ENCODE assay signal across 1 cellular context in the genomic region with DNA sequence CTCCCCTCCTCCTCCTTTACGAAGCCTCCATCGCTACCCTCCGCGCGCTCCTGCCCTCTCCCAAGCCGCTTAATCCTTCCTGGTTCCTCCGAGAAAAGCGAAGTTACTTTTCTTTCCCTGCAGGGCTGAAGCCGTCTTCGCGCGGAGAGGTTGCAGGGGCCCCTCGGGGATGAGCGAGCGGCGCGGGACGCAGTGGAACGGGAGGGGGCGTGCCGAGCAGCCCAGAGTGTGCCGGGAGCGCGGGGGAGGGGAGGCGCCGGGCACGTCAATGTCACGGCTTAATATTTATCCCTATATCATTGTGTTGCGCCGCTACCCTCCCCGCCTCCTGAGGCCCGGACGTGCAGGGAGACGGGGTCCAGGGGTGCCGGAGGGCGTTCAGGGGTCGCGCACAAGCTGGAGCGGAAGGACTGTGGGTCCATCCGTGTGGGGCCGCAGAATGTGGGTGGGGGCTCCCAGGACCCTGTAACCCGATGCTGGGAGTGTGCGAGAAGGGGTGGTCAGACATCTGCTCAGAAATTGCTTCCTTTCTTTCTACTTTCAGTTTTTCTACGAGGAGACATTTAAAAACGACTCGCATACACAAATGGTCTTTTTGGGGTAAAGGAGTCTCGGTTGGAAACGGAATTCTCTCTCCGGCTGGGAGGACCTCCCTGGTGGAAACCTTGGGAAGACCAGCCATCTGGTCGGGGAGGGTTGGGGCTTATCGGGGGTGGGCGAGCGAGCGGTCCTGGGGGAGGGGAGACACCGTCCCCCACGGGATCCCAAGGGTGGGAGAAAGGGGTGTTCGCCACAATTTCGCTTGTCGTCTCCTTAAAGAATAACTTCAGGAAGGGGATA.
TF ChIP-seq lines count a peak whose summit lies in the region.

No MANE protein-coding gene starts in this region.

TF ChIP-seq in HepG2, 621 proteins besides CTCF, POLR2A, EP300 and RAD21 (continued from another document):
- TF ChIP-seq, protein P1, sequence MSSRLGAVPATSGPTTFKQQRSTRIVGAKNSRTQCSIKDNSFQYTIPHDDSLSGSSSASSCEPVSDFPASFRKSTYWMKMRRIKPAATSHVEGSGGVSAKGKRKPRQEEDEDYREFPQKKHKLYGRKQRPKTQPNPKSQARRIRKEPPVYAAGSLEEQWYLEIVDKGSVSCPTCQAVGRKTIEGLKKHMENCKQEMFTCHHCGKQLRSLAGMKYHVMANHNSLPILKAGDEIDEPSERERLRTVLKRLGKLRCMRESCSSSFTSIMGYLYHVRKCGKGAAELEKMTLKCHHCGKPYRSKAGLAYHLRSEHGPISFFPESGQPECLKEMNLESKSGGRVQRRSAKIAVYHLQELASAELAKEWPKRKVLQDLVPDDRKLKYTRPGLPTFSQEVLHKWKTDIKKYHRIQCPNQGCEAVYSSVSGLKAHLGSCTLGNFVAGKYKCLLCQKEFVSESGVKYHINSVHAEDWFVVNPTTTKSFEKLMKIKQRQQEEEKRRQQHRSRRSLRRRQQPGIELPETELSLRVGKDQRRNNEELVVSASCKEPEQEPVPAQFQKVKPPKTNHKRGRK (CRISPR knock-in tag; IDR thresholded peaks at IDR 0.05): no peak
- TF ChIP-seq FOXO4 (CRISPR knock-in tag; conservative IDR thresholded peaks at IDR 0.05) (no peak), ZNF775 (CRISPR knock-in tag; IDR thresholded peaks at IDR 0.05; ENCODE audit: borderline replicate concordance) (no peak), FOXA1 (IDR thresholded peaks at IDR 0.05) (no peak), FOXA1 (CRISPR knock-in tag; IDR thresholded peaks at IDR 0.05) (no peak), TBL1XR1 (IDR thresholded peaks at IDR 0.05; ENCODE audit: borderline replicate concordance, low read length, partially characterized antibody) (peak; percentile 53), MIXL1 (CRISPR knock-in tag; IDR thresholded peaks at IDR 0.05) (peak; percentile 73), CENPX (CRISPR knock-in tag; IDR thresholded peaks at IDR 0.05) (no peak), GPN1 (CRISPR knock-in tag; IDR thresholded peaks at IDR 0.05; ENCODE audit: borderline replicate concordance) (no peak), SMYD3 (CRISPR knock-in tag; IDR thresholded peaks at IDR 0.05) (no peak), THAP11 (CRISPR knock-in tag; IDR thresholded peaks at IDR 0.05) (peak; percentile 53; the same call in 1 of the 2 replicates), FOXC1 (CRISPR knock-in tag; IDR thresholded peaks at IDR 0.05; ENCODE audit: borderline replicate concordance) (no peak), RFX3 (CRISPR knock-in tag; IDR thresholded peaks at IDR 0.05) (no peak), ZNF790 (CRISPR knock-in tag; IDR thresholded peaks at IDR 0.05; ENCODE audit: borderline replicate concordance) (no peak), ZNF660 (CRISPR knock-in tag; IDR thresholded peaks at IDR 0.05; ENCODE audit: borderline replicate concordance, low read depth) (no peak), ZNF563 (CRISPR knock-in tag; IDR thresholded peaks at IDR 0.05) (no peak), POGK (CRISPR knock-in tag; conservative IDR thresholded peaks at IDR 0.05) (peak; percentile 71), TAF15 (IDR thresholded peaks at IDR 0.05; ENCODE audit: low read depth, low read length, poor library complexity, severe bottlenecking) (no peak), ZNF766 (CRISPR knock-in tag; IDR thresholded peaks at IDR 0.05; ENCODE audit: borderline replicate concordance) (no peak), ZSCAN25 (CRISPR knock-in tag; IDR thresholded peaks at IDR 0.05) (peak; percentile 99), ZNF180 (CRISPR knock-in tag; IDR thresholded peaks at IDR 0.05; ENCODE audit: borderline replicate concordance, low read depth) (no peak), MZF1 (CRISPR knock-in tag; IDR thresholded peaks at IDR 0.05; ENCODE audit: borderline replicate concordance) (no peak), ATF7-NPFF (CRISPR knock-in tag; IDR thresholded peaks at IDR 0.05; ENCODE audit: low read depth) (peak; percentile 78), RBM39 (IDR thresholded peaks at IDR 0.05; ENCODE audit: low read depth, low read length, poor library complexity, severe bottlenecking) (no peak), ZNF235 (CRISPR knock-in tag; IDR thresholded peaks at IDR 0.05; ENCODE audit: borderline replicate concordance) (no peak), HDAC6 (IDR thresholded peaks at IDR 0.05; ENCODE audit: low read depth, low read length) (no peak), NR2F2 (IDR thresholded peaks at IDR 0.05; ENCODE audit: borderline replicate concordance, low read depth) (0 out of 2 replicates have a peak, but pooled peaks have one; percentile 13), KLF15 (CRISPR knock-in tag; IDR thresholded peaks at IDR 0.05; ENCODE audit: borderline replicate concordance) (peak; percentile 48; the same call in 1 of the 2 replicates), ZNF468 (CRISPR knock-in tag; IDR thresholded peaks at IDR 0.05) (no peak), ZNF205 (CRISPR knock-in tag; IDR thresholded peaks at IDR 0.05) (0 out of 2 replicates have a peak, but pooled peaks have one; percentile 69), ZNF619 (CRISPR knock-in tag; IDR thresholded peaks at IDR 0.05) (no peak), CCDC6 (CRISPR knock-in tag; IDR thresholded peaks at IDR 0.05) (peak; percentile 68), REPIN1 (CRISPR knock-in tag; IDR thresholded peaks at IDR 0.05; ENCODE audit: borderline replicate concordance, low read depth) (no peak)
- TF ChIP-seq, protein P2, sequence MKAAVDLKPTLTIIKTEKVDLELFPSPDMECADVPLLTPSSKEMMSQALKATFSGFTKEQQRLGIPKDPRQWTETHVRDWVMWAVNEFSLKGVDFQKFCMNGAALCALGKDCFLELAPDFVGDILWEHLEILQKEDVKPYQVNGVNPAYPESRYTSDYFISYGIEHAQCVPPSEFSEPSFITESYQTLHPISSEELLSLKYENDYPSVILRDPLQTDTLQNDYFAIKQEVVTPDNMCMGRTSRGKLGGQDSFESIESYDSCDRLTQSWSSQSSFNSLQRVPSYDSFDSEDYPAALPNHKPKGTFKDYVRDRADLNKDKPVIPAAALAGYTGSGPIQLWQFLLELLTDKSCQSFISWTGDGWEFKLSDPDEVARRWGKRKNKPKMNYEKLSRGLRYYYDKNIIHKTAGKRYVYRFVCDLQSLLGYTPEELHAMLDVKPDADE (CRISPR knock-in tag; IDR thresholded peaks at IDR 0.05): no peak
